ENCODE assay signal across 1 cellular context in genomic region chr11:66958232-66958955, GRCh38.
TF ChIP-seq lines count a peak whose summit lies in the region.

Gene PC, minus strand, starts transcription at chr11:66958383. Its CDS starts 86,224 bp downstream, at chr11:66872159.

TF ChIP-seq in HepG2, 621 proteins besides CTCF, POLR2A, EP300 and RAD21 (continued from another document and continues in another):
- TF ChIP-seq DMAP1 (CRISPR knock-in tag; IDR thresholded peaks at IDR 0.05) (peak; percentile 88; the same call in 1 of the 2 replicates), UBTF (CRISPR knock-in tag; IDR thresholded peaks at IDR 0.05) (peak; percentile 43), ETV6 (CRISPR knock-in tag; conservative IDR thresholded peaks at IDR 0.05) (0 out of 2 replicates have a peak, but pooled peaks have one; percentile 43), HMG20B (CRISPR knock-in tag; conservative IDR thresholded peaks at IDR 0.05) (no peak), ZNF841 (CRISPR knock-in tag; IDR thresholded peaks at IDR 0.05; ENCODE audit: borderline replicate concordance) (peak; percentile 90; the same call in 1 of the 2 replicates), ATM (IDR thresholded peaks at IDR 0.05; ENCODE audit: borderline replicate concordance) (no peak), RFX1 (IDR thresholded peaks at IDR 0.05) (peak; percentile 58; the same call in 1 of the 2 replicates), ATF7-NPFF (CRISPR knock-in tag; IDR thresholded peaks at IDR 0.05; ENCODE audit: low read depth) (peak; percentile 91), ARID4A (CRISPR knock-in tag; IDR thresholded peaks at IDR 0.05; ENCODE audit: borderline replicate concordance) (peak; percentile 98), ZNF280B (CRISPR knock-in tag; IDR thresholded peaks at IDR 0.05; ENCODE audit: borderline replicate concordance) (peak; percentile 87; the same call in 1 of the 2 replicates), MXD3 (CRISPR knock-in tag; IDR thresholded peaks at IDR 0.05) (peak; percentile 92; the same call in 1 of the 2 replicates), ZNF407 (CRISPR knock-in tag; IDR thresholded peaks at IDR 0.05; ENCODE audit: not compliant biosample characterization) (peak; percentile 94), REL (CRISPR knock-in tag; conservative IDR thresholded peaks at IDR 0.05) (peak; percentile 82; the same call in 1 of the 2 replicates), ZFP90 (CRISPR knock-in tag; IDR thresholded peaks at IDR 0.05; ENCODE audit: borderline replicate concordance) (no peak), ZNF639 (CRISPR knock-in tag; conservative IDR thresholded peaks at IDR 0.05) (peak; percentile 56; the same call in 1 of the 2 replicates), CREB1 (IDR thresholded peaks at IDR 0.05) (peak; percentile 89), CREB1 (CRISPR knock-in tag; IDR thresholded peaks at IDR 0.05) (peak; percentile 82), ZNF564 (CRISPR knock-in tag; IDR thresholded peaks at IDR 0.05) (peak; percentile 56; the same call in 1 of the 2 replicates), PATZ1 (CRISPR knock-in tag; IDR thresholded peaks at IDR 0.05) (peak; percentile 7; the same call in 1 of the 2 replicates), KLF15 (CRISPR knock-in tag; IDR thresholded peaks at IDR 0.05; ENCODE audit: borderline replicate concordance) (peak; percentile 98; the same call in 1 of the 2 replicates), ZNF335 (CRISPR knock-in tag; IDR thresholded peaks at IDR 0.05) (peak; percentile 86), ATF1 (CRISPR knock-in tag; IDR thresholded peaks at IDR 0.05) (peak; percentile 79; the same call in 1 of the 2 replicates), ZFP1 (CRISPR knock-in tag; IDR thresholded peaks at IDR 0.05) (0 out of 2 replicates have a peak, but pooled peaks have one; percentile 30), SOX5 (CRISPR knock-in tag; IDR thresholded peaks at IDR 0.05; ENCODE audit: borderline replicate concordance) (peak; percentile 63; the same call in 1 of the 2 replicates), KDM3A (CRISPR knock-in tag; IDR thresholded peaks at IDR 0.05; ENCODE audit: low read depth) (no peak; the same call in 1 of the 2 replicates), POLR2G (IDR thresholded peaks at IDR 0.05; ENCODE audit: low read depth, low read length) (peak; percentile 79), CBFB (CRISPR knock-in tag; IDR thresholded peaks at IDR 0.05) (peak; percentile 80)
